In genomic region chr6:38212579-38212978, GRCh38 we compare ENCODE assay signal across 10 cellular contexts.
DNase-seq lines count a peak whose midpoint lies in the region; ATAC-seq, FAIRE-seq and TF ChIP-seq lines count a peak whose summit lies in the region.
"Had no signal": no experiment of that assay in that cellular context is flagged by ENCODE, and none has a peak within 500 bp of the region (broad histone marks: within the 10 kb centered on the region; RNA-seq: fewer than 3 reads in every experiment).

No MANE protein-coding gene starts in this region.

- no peak overlapping the region for H3K9ac ChIP-seq in K562 (ENCODE audit: insufficient read depth in 1 of 2, low read depth in 2 of 2, low read length in 2 of 2)

- DNase-seq in AG10803 (ENCODE audit: low read depth) (peak; percentile 16), NCI-H187 treated with DMSO at 0.1 percent for 48 hours (lab: John Stamatoyannopoulos, UW) (peak; percentile 55), K562 (ENCODE audit: extremely low read depth in 1 of 4, low spot score in 3 of 4) (no peak), medulla oblongata (ENCODE audit: extremely low spot score) (peak; percentile 53), dedifferentiated amniotic fluid mesenchymal stem cell (ENCODE audit: extremely low spot score) (no peak), esophagus squamous epithelium (lab: John Stamatoyannopoulos, UW) (no peak), OCI-M2 (lab: John Stamatoyannopoulos, UW; ENCODE audit: unreplicated experiment) (no peak), GM10248 (ENCODE audit: extremely low spot score) (no peak)
- DNase-seq: activated CD4-positive, alpha-beta T cell treated with anti-CD3 and anti-CD28 coated beads, Interleukin-2, amount 50 U/mL, for 4 hours had no signal

- TF ChIP-seq POLR2A in K562 (conservative IDR thresholded peaks at IDR 0.05) = no peak
- TF ChIP-seq POLR2A in esophagus squamous epithelium (IDR thresholded peaks at IDR 0.05) = no peak

- no peaks in the 10 kb centered on the region for H3K4me1 ChIP-seq in K562 (replicated peaks in 1 of 2; ENCODE audit: control insufficient read depth in 2 of 2, insufficient read depth in 2 of 2, low read length in 2 of 2)
- peaks cover 5 to 42% (median 14%) of the 10 kb centered on the region in 3 donors for H3K4me1 ChIP-seq in esophagus squamous epithelium

- in situ Hi-C loops in K562 (cut with MboI) = no loop called here

- no peak for FAIRE-seq in K562 (lab: Jason Lieb, UNC)

- TF ChIP-seq RAD21 in K562 (CRISPR knock-in tag; conservative IDR thresholded peaks at IDR 0.05 in 1 of 2, IDR thresholded peaks at IDR 0.05 in 1 of 2) = no peak

- H3K27ac ChIP-seq in K562 (ENCODE audit: extremely low read depth, low read depth, low read length) (no peak overlapping the region), esophagus squamous epithelium (no peak overlapping the region)
- H3K27ac ChIP-seq: PC-9 had no signal

- ATAC-seq in K562 = no peak

- no peaks in the 10 kb centered on the region for H3K79me2 ChIP-seq in K562 (ENCODE audit: control insufficient read depth, insufficient read depth, low read length)

- no peak overlapping the region for H3K4me2 ChIP-seq in K562 (ENCODE audit: insufficient read depth, low read length)
- H3K4me2 ChIP-seq: PC-9 had no signal

- peaks cover 25 to 56% of the 10 kb centered on the region in 2 experiments for H3K27me3 ChIP-seq in K562 (ENCODE audit: control insufficient read depth in 2 of 2, insufficient read depth in 2 of 2, low read length in 2 of 2)
- H3K27me3 ChIP-seq in esophagus squamous epithelium = no peaks in the 10 kb centered on the region

- WGBS in K562 (ENCODE audit: insufficient coverage, low coverage, missing lambda C conversion rate) = 0% methylated on average over 5 of the region's 5 CpGs
- WGBS in esophagus squamous epithelium, 2 donors = 21 to 29% methylated on average over 4 to 5 of the region's 5 CpGs

- BruUV-seq in K562 (replicated peaks; lab: Mats Ljungman, UMichigan) = no TSS peak

- H3K36me3 ChIP-seq in K562 (ENCODE audit: control insufficient read depth, insufficient read depth, low read length) (no peaks in the 10 kb centered on the region), esophagus squamous epithelium (no peaks in the 10 kb centered on the region)

- H2AFZ ChIP-seq in K562 (ENCODE audit: low read depth, low read length) = no peak overlapping the region
- H2AFZ ChIP-seq: PC-9 had no signal

- TF ChIP-seq EP300 in K562 (IDR thresholded peaks at IDR 0.05; ENCODE audit: low read length) = no peak

- H3K9me3 ChIP-seq in K562 (replicated peaks; ENCODE audit: control insufficient read depth, insufficient read depth, low read depth, low read length) = no peaks in the 10 kb centered on the region
- H3K9me3 ChIP-seq in esophagus squamous epithelium = no peaks in the 10 kb centered on the region

- H4K20me1 ChIP-seq in K562 (replicated peaks; ENCODE audit: control insufficient read depth, insufficient read depth, low read length) = no peaks in the 10 kb centered on the region; the same call in 1 of the 2 replicates

- intact Hi-C loops in K562 (cut with micrococcal nuclease) = no loop called here
- intact Hi-C loops in esophagus squamous epithelium (cut with DNase I) = no loop called here

- CTCF ChIA-PET in K562 (lab: Yijun Ruan, JAX; ENCODE audit: low intra/inter-chr PET ratio) = no interaction called here
- CTCF ChIA-PET in GM10248 (lab: Yijun Ruan, JAX) = interaction anchor here (2.1 kb wide), 1 partner anchor 13 kb away, joined by 6 read pairs; no protein-coding TSS in a partner anchor

- POLR2A ChIA-PET in K562 (lab: Yijun Ruan, JAX) = no interaction called here
- POLR2A ChIA-PET in GM10248 (lab: Yijun Ruan, JAX) = no interaction called here

- no peak for TF ChIP-seq CTCF in AG10803 (conservative IDR thresholded peaks at IDR 0.05; ENCODE audit: low read length)
- TF ChIP-seq CTCF in K562 (IDR thresholded peaks at IDR 0.05 in 2 of 3, conservative IDR thresholded peaks at IDR 0.05 in 1 of 3; ENCODE audit: insufficient read depth in 2 of 3, low read depth in 1 of 3, low read length in 3 of 3) = no peak
- no peak for TF ChIP-seq CTCF in esophagus squamous epithelium (IDR thresholded peaks at IDR 0.05)
- no peak for TF ChIP-seq CTCF in GM10248 (IDR thresholded peaks at IDR 0.05; ENCODE audit: control extremely low read depth, extremely low read depth, low read depth, missing control alignments)

- H3K4me3 ChIP-seq in AG10803 (ENCODE audit: low read length) (no peak overlapping the region), K562 (no peak overlapping the region), esophagus squamous epithelium (no peak overlapping the region)
- H3K4me3 ChIP-seq: PC-9 had no signal

- no peaks in the 10 kb centered on the region for H3K9me1 ChIP-seq in K562 (ENCODE audit: control insufficient read depth, insufficient read depth, low read length)

TF ChIP-seq in K562, 482 proteins besides CTCF, POLR2A, EP300 and RAD21:
- no peak for TF ChIP-seq GTF2B (IDR thresholded peaks at IDR 0.05; ENCODE audit: extremely low read depth, insufficient read length)
- no peak for TF ChIP-seq PTRF (tag; IDR thresholded peaks at IDR 0.05)
- TF ChIP-seq ZFPM2 (CRISPR knock-in tag; IDR thresholded peaks at IDR 0.05) = no peak
- TF ChIP-seq ATF3 (IDR thresholded peaks at IDR 0.05) = 0 out of 2 replicates have a peak, but pooled peaks have one; percentile 13
- no peak for TF ChIP-seq ATF3 (CRISPR knock-in tag; conservative IDR thresholded peaks at IDR 0.05)

Comparison
In these comparisons a context has a peak if more than half of its experiments do, and no peak if none do; other contexts are left out.
1. DNase-seq: peak in AG10803 (single experiment), NCI-H187 treated with DMSO at 0.1 percent for 48 hours (single experiment) and medulla oblongata (single experiment); none in K562 (0 of 4), dedifferentiated amniotic fluid mesenchymal stem cell (single experiment), esophagus squamous epithelium (single experiment), OCI-M2 (single experiment) and GM10248 (single experiment).